1 cellular context compared by ENCODE assay signal in genomic region chr3:185561958-185562357, GRCh38.
TF ChIP-seq lines count a peak whose summit lies in the region.

No MANE protein-coding gene starts in this region.

TF ChIP-seq in WTC11, 78 proteins besides CTCF, POLR2A, EP300 and RAD21 (continued from another document):
- TF ChIP-seq ZNF532 (CRISPR knock-in tag; IDR thresholded peaks at IDR 0.05; ENCODE audit: borderline replicate concordance) (no peak), ESRRA (CRISPR knock-in tag; IDR thresholded peaks at IDR 0.05; ENCODE audit: borderline replicate concordance) (no peak), TP53 (CRISPR knock-in tag; IDR thresholded peaks at IDR 0.05) (no peak), ETV6 (CRISPR knock-in tag; IDR thresholded peaks at IDR 0.05) (no peak), ZNF232 (CRISPR knock-in tag; IDR thresholded peaks at IDR 0.05) (no peak)
- TF ChIP-seq, protein P1, sequence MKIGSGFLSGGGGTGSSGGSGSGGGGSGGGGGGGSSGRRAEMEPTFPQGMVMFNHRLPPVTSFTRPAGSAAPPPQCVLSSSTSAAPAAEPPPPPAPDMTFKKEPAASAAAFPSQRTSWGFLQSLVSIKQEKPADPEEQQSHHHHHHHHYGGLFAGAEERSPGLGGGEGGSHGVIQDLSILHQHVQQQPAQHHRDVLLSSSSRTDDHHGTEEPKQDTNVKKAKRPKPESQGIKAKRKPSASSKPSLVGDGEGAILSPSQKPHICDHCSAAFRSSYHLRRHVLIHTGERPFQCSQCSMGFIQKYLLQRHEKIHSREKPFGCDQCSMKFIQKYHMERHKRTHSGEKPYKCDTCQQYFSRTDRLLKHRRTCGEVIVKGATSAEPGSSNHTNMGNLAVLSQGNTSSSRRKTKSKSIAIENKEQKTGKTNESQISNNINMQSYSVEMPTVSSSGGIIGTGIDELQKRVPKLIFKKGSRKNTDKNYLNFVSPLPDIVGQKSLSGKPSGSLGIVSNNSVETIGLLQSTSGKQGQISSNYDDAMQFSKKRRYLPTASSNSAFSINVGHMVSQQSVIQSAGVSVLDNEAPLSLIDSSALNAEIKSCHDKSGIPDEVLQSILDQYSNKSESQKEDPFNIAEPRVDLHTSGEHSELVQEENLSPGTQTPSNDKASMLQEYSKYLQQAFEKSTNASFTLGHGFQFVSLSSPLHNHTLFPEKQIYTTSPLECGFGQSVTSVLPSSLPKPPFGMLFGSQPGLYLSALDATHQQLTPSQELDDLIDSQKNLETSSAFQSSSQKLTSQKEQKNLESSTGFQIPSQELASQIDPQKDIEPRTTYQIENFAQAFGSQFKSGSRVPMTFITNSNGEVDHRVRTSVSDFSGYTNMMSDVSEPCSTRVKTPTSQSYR (CRISPR knock-in tag; IDR thresholded peaks at IDR 0.05), result no peak
- TF ChIP-seq, protein P2, sequence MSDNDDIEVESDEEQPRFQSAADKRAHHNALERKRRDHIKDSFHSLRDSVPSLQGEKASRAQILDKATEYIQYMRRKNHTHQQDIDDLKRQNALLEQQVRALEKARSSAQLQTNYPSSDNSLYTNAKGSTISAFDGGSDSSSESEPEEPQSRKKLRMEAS (CRISPR knock-in tag; IDR thresholded peaks at IDR 0.05), result no peak
- TF ChIP-seq, protein P3, sequence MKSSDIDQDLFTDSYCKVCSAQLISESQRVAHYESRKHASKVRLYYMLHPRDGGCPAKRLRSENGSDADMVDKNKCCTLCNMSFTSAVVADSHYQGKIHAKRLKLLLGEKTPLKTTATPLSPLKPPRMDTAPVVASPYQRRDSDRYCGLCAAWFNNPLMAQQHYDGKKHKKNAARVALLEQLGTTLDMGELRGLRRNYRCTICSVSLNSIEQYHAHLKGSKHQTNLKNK (CRISPR knock-in tag; IDR thresholded peaks at IDR 0.05), result no peak
- TF ChIP-seq, protein P4, sequence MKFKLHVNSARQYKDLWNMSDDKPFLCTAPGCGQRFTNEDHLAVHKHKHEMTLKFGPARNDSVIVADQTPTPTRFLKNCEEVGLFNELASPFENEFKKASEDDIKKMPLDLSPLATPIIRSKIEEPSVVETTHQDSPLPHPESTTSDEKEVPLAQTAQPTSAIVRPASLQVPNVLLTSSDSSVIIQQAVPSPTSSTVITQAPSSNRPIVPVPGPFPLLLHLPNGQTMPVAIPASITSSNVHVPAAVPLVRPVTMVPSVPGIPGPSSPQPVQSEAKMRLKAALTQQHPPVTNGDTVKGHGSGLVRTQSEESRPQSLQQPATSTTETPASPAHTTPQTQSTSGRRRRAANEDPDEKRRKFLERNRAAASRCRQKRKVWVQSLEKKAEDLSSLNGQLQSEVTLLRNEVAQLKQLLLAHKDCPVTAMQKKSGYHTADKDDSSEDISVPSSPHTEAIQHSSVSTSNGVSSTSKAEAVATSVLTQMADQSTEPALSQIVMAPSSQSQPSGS (CRISPR knock-in tag; IDR thresholded peaks at IDR 0.05; ENCODE audit: borderline replicate concordance, low read depth), result no peak
- TF ChIP-seq, protein P5, sequence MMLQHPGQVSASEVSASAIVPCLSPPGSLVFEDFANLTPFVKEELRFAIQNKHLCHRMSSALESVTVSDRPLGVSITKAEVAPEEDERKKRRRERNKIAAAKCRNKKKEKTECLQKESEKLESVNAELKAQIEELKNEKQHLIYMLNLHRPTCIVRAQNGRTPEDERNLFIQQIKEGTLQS (CRISPR knock-in tag; conservative IDR thresholded peaks at IDR 0.05), result no peak
